2 cellular contexts compared by ENCODE assay signal in genomic region chr20:3846378-3846739, GRCh38.
TF ChIP-seq lines count a peak whose summit lies in the region.

No MANE protein-coding gene starts in this region.

TF ChIP-seq in A549, 52 proteins besides CTCF, POLR2A, EP300 and RAD21:
- TF ChIP-seq HDAC2 (IDR thresholded peaks at IDR 0.05), result peak; percentile 34; the same call in 1 of the 2 replicates
- TF ChIP-seq JUN (IDR thresholded peaks at IDR 0.05), result peak in 1 of 2 experiments; percentile 50; a peak in 1 of 5 replicates
- TF ChIP-seq PHF8 (IDR thresholded peaks at IDR 0.05; ENCODE audit: borderline replicate concordance, low read depth), result peak; percentile 63
- TF ChIP-seq E2F6 (IDR thresholded peaks at IDR 0.05; ENCODE audit: borderline replicate concordance, low read depth), result 0 out of 2 replicates have a peak, but pooled peaks have one; percentile 11
- TF ChIP-seq RCOR1 (IDR thresholded peaks at IDR 0.05; ENCODE audit: low read depth, low read length), result no peak

TF ChIP-seq in IMR-90, 13 proteins besides CTCF, POLR2A, EP300 and RAD21:
- TF ChIP-seq CHD1 (IDR thresholded peaks at IDR 0.05; ENCODE audit: low read depth, low read length) (no peak), BHLHE40 (IDR thresholded peaks at IDR 0.05; ENCODE audit: low read depth, low read length) (no peak), CEBPB (IDR thresholded peaks at IDR 0.05; ENCODE audit: low read depth, low read length) (no peak), SMC3 (IDR thresholded peaks at IDR 0.05; ENCODE audit: low read depth, low read length) (no peak), ELK1 (IDR thresholded peaks at IDR 0.05; ENCODE audit: borderline replicate concordance, low read depth, low read length) (no peak), USF2 (IDR thresholded peaks at IDR 0.05; ENCODE audit: low read depth, low read length) (no peak), FOS (IDR thresholded peaks at IDR 0.05; ENCODE audit: low read depth, low read length) (no peak), MAZ (IDR thresholded peaks at IDR 0.05; ENCODE audit: borderline replicate concordance, low read depth, low read length) (no peak), MAFK (IDR thresholded peaks at IDR 0.05; ENCODE audit: low read depth, low read length) (no peak), NFE2L2 (IDR thresholded peaks at IDR 0.05; ENCODE audit: low read depth, low read length) (no peak), MXI1 (IDR thresholded peaks at IDR 0.05; ENCODE audit: borderline replicate concordance, low read depth, low read length) (no peak), RCOR1 (IDR thresholded peaks at IDR 0.05; ENCODE audit: insufficient replicate concordance, low read length) (no peak), RFX5 (IDR thresholded peaks at IDR 0.05; ENCODE audit: low read depth, low read length) (no peak)
